In genomic region chr17:81867952-81868673, GRCh38 we compare ENCODE assay signal across 1 cellular context.
TF ChIP-seq lines count a peak whose summit lies in the region.

No MANE protein-coding gene starts in this region.

TF ChIP-seq in HepG2, 621 proteins besides CTCF, POLR2A, EP300 and RAD21 (continued from another document and continues in another):
- TF ChIP-seq THRA (CRISPR knock-in tag; IDR thresholded peaks at IDR 0.05; ENCODE audit: borderline replicate concordance), result peak; percentile 22; the same call in 1 of the 2 replicates
- TF ChIP-seq MBNL3 (CRISPR knock-in tag; conservative IDR thresholded peaks at IDR 0.05), result no peak
- no peak; the same call in 1 of the 2 replicates for TF ChIP-seq TGIF2 (CRISPR knock-in tag; IDR thresholded peaks at IDR 0.05)
- TF ChIP-seq MXD3 (CRISPR knock-in tag; IDR thresholded peaks at IDR 0.05), result peak; percentile 14; the same call in 1 of the 2 replicates
- TF ChIP-seq ZMYM4 (CRISPR knock-in tag; IDR thresholded peaks at IDR 0.05), result no peak
- no peak for TF ChIP-seq ZNF780A (CRISPR knock-in tag; IDR thresholded peaks at IDR 0.05)
- peak; percentile 9; the same call in 1 of the 2 replicates for TF ChIP-seq DNMT1 (CRISPR knock-in tag; IDR thresholded peaks at IDR 0.05)
- TF ChIP-seq CREM (IDR thresholded peaks at IDR 0.05), result no peak
- no peak for TF ChIP-seq CREM (CRISPR knock-in tag; IDR thresholded peaks at IDR 0.05)
- TF ChIP-seq ZNF879 (CRISPR knock-in tag; IDR thresholded peaks at IDR 0.05), result no peak
- TF ChIP-seq PHF20 (CRISPR knock-in tag; IDR thresholded peaks at IDR 0.05), result no peak
- TF ChIP-seq PAX8 (CRISPR knock-in tag; IDR thresholded peaks at IDR 0.05; ENCODE audit: borderline replicate concordance), result no peak
- TF ChIP-seq ZZZ3 (CRISPR knock-in tag; IDR thresholded peaks at IDR 0.05; ENCODE audit: borderline replicate concordance), result no peak; the same call in 1 of the 2 replicates
- TF ChIP-seq NFAT5 (CRISPR knock-in tag; IDR thresholded peaks at IDR 0.05), result no peak
- TF ChIP-seq SNRNP70 (IDR thresholded peaks at IDR 0.05; ENCODE audit: low read depth, low read length), result no peak
- no peak for TF ChIP-seq ZBTB7A (CRISPR knock-in tag; IDR thresholded peaks at IDR 0.05)
- no peak for TF ChIP-seq ZNF891 (CRISPR knock-in tag; IDR thresholded peaks at IDR 0.05)
- TF ChIP-seq AFF4 (CRISPR knock-in tag; IDR thresholded peaks at IDR 0.05), result 0 out of 2 replicates have a peak, but pooled peaks have one; percentile 73
- no peak for TF ChIP-seq ZNF282 (IDR thresholded peaks at IDR 0.05; ENCODE audit: partially characterized antibody)
- peak; percentile 41; the same call in 1 of the 2 replicates for TF ChIP-seq KDM2A (CRISPR knock-in tag; IDR thresholded peaks at IDR 0.05; ENCODE audit: borderline replicate concordance, low read depth)
- peak; percentile 23; the same call in 1 of the 2 replicates for TF ChIP-seq ZNF546 (CRISPR knock-in tag; conservative IDR thresholded peaks at IDR 0.05)
- TF ChIP-seq SNAI1 (CRISPR knock-in tag; IDR thresholded peaks at IDR 0.05; ENCODE audit: borderline replicate concordance), result peak; percentile 81; the same call in 1 of the 2 replicates
- no peak for TF ChIP-seq TFDP2 (CRISPR knock-in tag; IDR thresholded peaks at IDR 0.05)
- peak; percentile 11; the same call in 1 of the 2 replicates for TF ChIP-seq ZMYM2 (CRISPR knock-in tag; IDR thresholded peaks at IDR 0.05)
- TF ChIP-seq ZNF382 (CRISPR knock-in tag; IDR thresholded peaks at IDR 0.05; ENCODE audit: borderline replicate concordance), result no peak
- TF ChIP-seq MED8 (CRISPR knock-in tag; IDR thresholded peaks at IDR 0.05; ENCODE audit: insufficient replicate concordance), result no peak
- TF ChIP-seq NFYB (CRISPR knock-in tag; IDR thresholded peaks at IDR 0.05), result no peak
- TF ChIP-seq HDAC1 (CRISPR knock-in tag; IDR thresholded peaks at IDR 0.05), result no peak
- TF ChIP-seq ESRRA (CRISPR knock-in tag; IDR thresholded peaks at IDR 0.05; ENCODE audit: low read depth), result no peak
- TF ChIP-seq ZNF451 (CRISPR knock-in tag; IDR thresholded peaks at IDR 0.05), result no peak
- no peak for TF ChIP-seq ZNF460 (CRISPR knock-in tag; IDR thresholded peaks at IDR 0.05; ENCODE audit: borderline replicate concordance)
- 0 out of 2 replicates have a peak, but pooled peaks have one; percentile 36 for TF ChIP-seq ZNF232 (CRISPR knock-in tag; IDR thresholded peaks at IDR 0.05; ENCODE audit: borderline replicate concordance)
- 0 out of 2 replicates have a peak, but pooled peaks have one; percentile 17 for TF ChIP-seq TOPORS (CRISPR knock-in tag; IDR thresholded peaks at IDR 0.05)
- TF ChIP-seq HMGXB4 (CRISPR knock-in tag; IDR thresholded peaks at IDR 0.05; ENCODE audit: borderline replicate concordance in 1 of 2, low read depth in 1 of 2), result peak in 1 of 2 experiments; percentile 40; a peak in 1 of 4 replicates
- no peak; the same call in 1 of the 2 replicates for TF ChIP-seq ZSCAN29 (CRISPR knock-in tag; conservative IDR thresholded peaks at IDR 0.05)
- no peak for TF ChIP-seq SETDB1 (CRISPR knock-in tag; IDR thresholded peaks at IDR 0.05; ENCODE audit: borderline replicate concordance)
- TF ChIP-seq FOXK2 (IDR thresholded peaks at IDR 0.05), result no peak
- peak; percentile 88; the same call in 1 of the 2 replicates for TF ChIP-seq CENPT (CRISPR knock-in tag; IDR thresholded peaks at IDR 0.05; ENCODE audit: low read depth)
- TF ChIP-seq POGZ (CRISPR knock-in tag; IDR thresholded peaks at IDR 0.05), result no peak
- TF ChIP-seq BCL6 (CRISPR knock-in tag; IDR thresholded peaks at IDR 0.05), result no peak
- TF ChIP-seq ZNF234 (CRISPR knock-in tag; conservative IDR thresholded peaks at IDR 0.05), result no peak
- no peak for TF ChIP-seq GLI4 (CRISPR knock-in tag; IDR thresholded peaks at IDR 0.05; ENCODE audit: borderline replicate concordance)
- TF ChIP-seq, protein P1, sequence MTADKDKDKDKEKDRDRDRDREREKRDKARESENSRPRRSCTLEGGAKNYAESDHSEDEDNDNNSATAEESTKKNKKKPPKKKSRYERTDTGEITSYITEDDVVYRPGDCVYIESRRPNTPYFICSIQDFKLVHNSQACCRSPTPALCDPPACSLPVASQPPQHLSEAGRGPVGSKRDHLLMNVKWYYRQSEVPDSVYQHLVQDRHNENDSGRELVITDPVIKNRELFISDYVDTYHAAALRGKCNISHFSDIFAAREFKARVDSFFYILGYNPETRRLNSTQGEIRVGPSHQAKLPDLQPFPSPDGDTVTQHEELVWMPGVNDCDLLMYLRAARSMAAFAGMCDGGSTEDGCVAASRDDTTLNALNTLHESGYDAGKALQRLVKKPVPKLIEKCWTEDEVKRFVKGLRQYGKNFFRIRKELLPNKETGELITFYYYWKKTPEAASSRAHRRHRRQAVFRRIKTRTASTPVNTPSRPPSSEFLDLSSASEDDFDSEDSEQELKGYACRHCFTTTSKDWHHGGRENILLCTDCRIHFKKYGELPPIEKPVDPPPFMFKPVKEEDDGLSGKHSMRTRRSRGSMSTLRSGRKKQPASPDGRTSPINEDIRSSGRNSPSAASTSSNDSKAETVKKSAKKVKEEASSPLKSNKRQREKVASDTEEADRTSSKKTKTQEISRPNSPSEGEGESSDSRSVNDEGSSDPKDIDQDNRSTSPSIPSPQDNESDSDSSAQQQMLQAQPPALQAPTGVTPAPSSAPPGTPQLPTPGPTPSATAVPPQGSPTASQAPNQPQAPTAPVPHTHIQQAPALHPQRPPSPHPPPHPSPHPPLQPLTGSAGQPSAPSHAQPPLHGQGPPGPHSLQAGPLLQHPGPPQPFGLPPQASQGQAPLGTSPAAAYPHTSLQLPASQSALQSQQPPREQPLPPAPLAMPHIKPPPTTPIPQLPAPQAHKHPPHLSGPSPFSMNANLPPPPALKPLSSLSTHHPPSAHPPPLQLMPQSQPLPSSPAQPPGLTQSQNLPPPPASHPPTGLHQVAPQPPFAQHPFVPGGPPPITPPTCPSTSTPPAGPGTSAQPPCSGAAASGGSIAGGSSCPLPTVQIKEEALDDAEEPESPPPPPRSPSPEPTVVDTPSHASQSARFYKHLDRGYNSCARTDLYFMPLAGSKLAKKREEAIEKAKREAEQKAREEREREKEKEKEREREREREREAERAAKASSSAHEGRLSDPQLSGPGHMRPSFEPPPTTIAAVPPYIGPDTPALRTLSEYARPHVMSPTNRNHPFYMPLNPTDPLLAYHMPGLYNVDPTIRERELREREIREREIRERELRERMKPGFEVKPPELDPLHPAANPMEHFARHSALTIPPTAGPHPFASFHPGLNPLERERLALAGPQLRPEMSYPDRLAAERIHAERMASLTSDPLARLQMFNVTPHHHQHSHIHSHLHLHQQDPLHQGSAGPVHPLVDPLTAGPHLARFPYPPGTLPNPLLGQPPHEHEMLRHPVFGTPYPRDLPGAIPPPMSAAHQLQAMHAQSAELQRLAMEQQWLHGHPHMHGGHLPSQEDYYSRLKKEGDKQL (CRISPR knock-in tag; IDR thresholded peaks at IDR 0.05; ENCODE audit: low read depth), result 0 out of 2 replicates have a peak, but pooled peaks have one; percentile 7
- no peak for TF ChIP-seq HCFC1 (IDR thresholded peaks at IDR 0.05; ENCODE audit: low read depth, low read length)
- TF ChIP-seq RBM39 (IDR thresholded peaks at IDR 0.05; ENCODE audit: low read depth, low read length, poor library complexity, severe bottlenecking), result no peak
